15 cellular contexts compared by ENCODE assay signal in the genomic region with DNA sequence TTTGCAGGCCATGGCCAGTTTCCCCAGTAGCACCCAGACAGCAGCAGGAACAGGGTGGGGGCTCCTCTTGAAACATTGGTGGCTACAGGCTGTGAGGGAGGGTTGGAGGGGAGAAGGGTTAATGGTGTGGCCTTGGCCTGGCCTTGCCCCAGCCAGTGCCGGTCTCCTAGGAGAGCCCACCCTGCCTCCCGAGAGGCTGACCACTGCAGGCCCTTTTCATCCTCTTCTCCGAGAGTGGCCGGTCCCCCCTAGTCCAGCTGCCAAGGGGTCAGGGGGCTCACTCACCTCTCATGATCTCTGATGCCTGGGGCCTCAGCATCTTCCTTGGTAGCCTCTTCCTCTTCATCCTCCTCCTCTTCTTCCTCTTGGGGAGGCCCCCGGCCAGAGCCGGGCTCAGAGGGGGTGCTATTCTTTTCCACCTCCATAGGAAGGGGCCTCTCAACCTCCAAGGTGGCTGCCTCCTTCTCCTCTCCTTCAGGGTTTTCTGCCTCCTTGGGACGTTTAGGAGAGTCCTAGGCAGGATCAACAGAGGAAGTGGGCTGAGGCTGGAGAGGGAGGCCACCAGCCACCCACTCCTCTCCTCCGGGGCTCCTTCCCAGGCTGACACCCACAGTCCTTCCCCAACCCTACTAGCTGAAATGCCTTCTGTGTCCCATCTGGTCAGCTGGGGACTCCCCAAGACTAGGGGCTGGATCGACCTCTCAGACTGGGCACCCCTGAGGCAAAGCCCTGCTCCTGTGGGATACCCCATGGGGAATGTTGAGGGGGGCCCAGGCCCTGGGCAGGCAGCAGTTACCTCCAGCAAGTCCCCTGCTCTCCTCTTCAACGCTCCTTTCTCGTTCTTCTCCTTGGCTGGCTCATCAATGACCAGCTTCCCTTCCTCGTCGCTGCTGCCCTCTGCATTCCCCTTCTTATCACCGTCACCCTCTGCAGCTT. TPM values are rescaled to one million over a fixed set of nuclear protein-coding genes. Genes with fewer than 3 reads are reported as not detected.
A peak's percentile ranks its signal among the peaks of the same experiment; 100 is the strongest.
DNase-seq lines count a peak whose midpoint lies in the region; ATAC-seq and TF ChIP-seq lines count a peak whose summit lies in the region.
"Had no signal": no experiment of that assay in that cellular context is flagged by ENCODE, and none has a peak within 500 bp of the region (broad histone marks: within the 10 kb centered on the region; RNA-seq: fewer than 3 reads in every experiment).

No MANE protein-coding gene starts in this region.

- no peaks in the 10 kb centered on the region for H3K27me3 Mint-ChIP-seq in activated CD8-positive, alpha-beta memory T cell treated with anti-CD3 and anti-CD28 coated beads, Interleukin-2, amount 10 ng/mL, durations not matched to agents 7 days and 5 days
- no peaks in the 10 kb centered on the region for H3K27me3 Mint-ChIP-seq in activated naive CD8-positive, alpha-beta T cell treated with anti-CD3 and anti-CD28 coated beads, Interleukin-2, amount 50 U/mL, for 24 hours
- no peaks in the 10 kb centered on the region for H3K27me3 Mint-ChIP-seq in nephron progenitor cell (ENCODE audit: low read depth, poor library complexity)

- H3K36me3 Mint-ChIP-seq in activated CD8-positive, alpha-beta memory T cell treated with anti-CD3 and anti-CD28 coated beads, Interleukin-2, amount 10 ng/mL, durations not matched to agents 7 days and 5 days, result peaks cover 27% of the 10 kb centered on the region
- H3K36me3 Mint-ChIP-seq in activated naive CD8-positive, alpha-beta T cell treated with anti-CD3 and anti-CD28 coated beads, Interleukin-2, amount 50 U/mL, for 24 hours (ENCODE audit: low read depth), result peaks cover 53% of the 10 kb centered on the region
- H3K36me3 Mint-ChIP-seq in nephron progenitor cell (ENCODE audit: low read depth), result peaks cover 30% of the 10 kb centered on the region

- no peaks in the 10 kb centered on the region for H3K9me3 Mint-ChIP-seq in activated CD8-positive, alpha-beta memory T cell treated with anti-CD3 and anti-CD28 coated beads, Interleukin-2, amount 10 ng/mL, durations not matched to agents 7 days and 5 days (ENCODE audit: low read depth)
- no peaks in the 10 kb centered on the region for H3K9me3 Mint-ChIP-seq in activated naive CD8-positive, alpha-beta T cell treated with anti-CD3 and anti-CD28 coated beads, Interleukin-2, amount 50 U/mL, for 24 hours
- H3K9me3 Mint-ChIP-seq in nephron progenitor cell, result no peaks in the 10 kb centered on the region

- no peaks in the 10 kb centered on the region for H3K27me3 ChIP-seq in HL-60 (ENCODE audit: insufficient read depth, poor library complexity, severe bottlenecking)
- H3K27me3 ChIP-seq: esophagus squamous epithelium had no signal

- ATAC-seq in activated CD8-positive, alpha-beta memory T cell treated with anti-CD3 and anti-CD28 coated beads, Interleukin-2, amount 10 ng/mL, durations not matched to agents 7 days and 5 days, result no peak
- no peak for ATAC-seq in activated naive CD8-positive, alpha-beta T cell treated with anti-CD3 and anti-CD28 coated beads, Interleukin-2, amount 50 U/mL, for 24 hours
- no peak for ATAC-seq in GM19463 (IDR thresholded peaks at IDR 0.05; ENCODE audit: unreplicated experiment)
- ATAC-seq in HG03045 (IDR thresholded peaks at IDR 0.05; ENCODE audit: unreplicated experiment), result no peak
- ATAC-seq: SK-N-SH treated with all-trans-retinoic acid at 6 μM for 48 hours had no signal

- no peak overlapping the region for H3K4me3 ChIP-seq in HL-60 (replicated peaks; ENCODE audit: insufficient read depth, low read length)
- H3K4me3 ChIP-seq: esophagus squamous epithelium, thoracic aorta had no signal

- peak overlapping the region; percentile 15; the same call in 1 of the 2 replicates for H3K27ac ChIP-seq in HL-60 (replicated peaks)

- H3K27ac Mint-ChIP-seq in activated CD8-positive, alpha-beta memory T cell treated with anti-CD3 and anti-CD28 coated beads, Interleukin-2, amount 10 ng/mL, durations not matched to agents 7 days and 5 days, result peak overlapping the region; percentile 29
- peak overlapping the region; percentile 29 for H3K27ac Mint-ChIP-seq in activated naive CD8-positive, alpha-beta T cell treated with anti-CD3 and anti-CD28 coated beads, Interleukin-2, amount 50 U/mL, for 24 hours
- peak overlapping the region; percentile 99 for H3K27ac Mint-ChIP-seq in nephron progenitor cell

- CTCF ChIA-PET in activated CD8-positive, alpha-beta memory T cell treated with anti-CD3 and anti-CD28 coated beads, Interleukin-2, amount 10 ng/mL, durations not matched to agents 7 days and 5 days (lab: Charles Lee), result interaction anchor here (5.1 to 5.6 kb wide), 2 partner anchors 8 to 15 kb away, joined by 37 to 87 read pairs; a partner anchor contains a TSS

- H3K4me1 Mint-ChIP-seq in activated CD8-positive, alpha-beta memory T cell treated with anti-CD3 and anti-CD28 coated beads, Interleukin-2, amount 10 ng/mL, durations not matched to agents 7 days and 5 days, result peaks cover 85% of the 10 kb centered on the region
- H3K4me1 Mint-ChIP-seq in activated naive CD8-positive, alpha-beta T cell treated with anti-CD3 and anti-CD28 coated beads, Interleukin-2, amount 50 U/mL, for 24 hours, result peaks cover 71% of the 10 kb centered on the region
- peaks cover 75% of the 10 kb centered on the region for H3K4me1 Mint-ChIP-seq in nephron progenitor cell

- H3K4me3 Mint-ChIP-seq in activated CD8-positive, alpha-beta memory T cell treated with anti-CD3 and anti-CD28 coated beads, Interleukin-2, amount 10 ng/mL, durations not matched to agents 7 days and 5 days, result no peak overlapping the region
- H3K4me3 Mint-ChIP-seq in activated naive CD8-positive, alpha-beta T cell treated with anti-CD3 and anti-CD28 coated beads, Interleukin-2, amount 50 U/mL, for 24 hours, result no peak overlapping the region
- peak overlapping the region; percentile 28 for H3K4me3 Mint-ChIP-seq in nephron progenitor cell

- DNase-seq in activated CD8-positive, alpha-beta memory T cell treated with anti-CD3 and anti-CD28 coated beads, Interleukin-2, amount 10 ng/mL, durations not matched to agents 7 days and 5 days, result no peak
- no peak for DNase-seq in activated CD8-positive, alpha-beta memory T cell treated with anti-CD3 and anti-CD28 coated beads, Interleukin-2, amount 50 U/mL, for 48 hours
- DNase-seq in HL-60 (ENCODE audit: low read depth in 1 of 2, low spot score in 1 of 2) (no peak), nephron progenitor cell (no peak), 8988T (no peak)
- no peak for DNase-seq in activated naive CD8-positive, alpha-beta T cell treated with anti-CD3 and anti-CD28 coated beads, Interleukin-2, amount 50 U/mL, for 24 hours
- DNase-seq: ACHN; activated CD4-positive, alpha-beta T cell treated with anti-CD3 and anti-CD28 coated beads for 1 hour; activated effector memory CD4-positive, alpha-beta T cell treated with Interleukin-2 at 50 U/mL for 16 hours; esophagus squamous epithelium; MV-4-11 had no signal

- TF ChIP-seq CTCF in HL-60 (IDR thresholded peaks at IDR 0.05; ENCODE audit: insufficient read depth, low read length), result no peak
- no peak for TF ChIP-seq CTCF in nephron progenitor cell (IDR thresholded peaks at IDR 0.05)

RNA-seq across cellular contexts. Expression of a gene that starts 2.7 kb away (rescaled TPM):
- 10 to 100 TPM; 60.4 to 80.0 TPM for total RNA-seq in activated CD8-positive, alpha-beta memory T cell treated with anti-CD3 and anti-CD28 coated beads, Interleukin-2, amount 10 ng/mL, durations not matched to agents 7 days and 5 days

RNA-seq across cellular contexts. Expression of a gene that starts 7.8 kb away (rescaled TPM):
- total RNA-seq in activated CD8-positive, alpha-beta memory T cell treated with anti-CD3 and anti-CD28 coated beads, Interleukin-2, amount 10 ng/mL, durations not matched to agents 7 days and 5 days, result 100 to 1,000 TPM; 258 to 340 TPM

RNA-seq across cellular contexts. Expression of a gene that starts 15.1 kb away (rescaled TPM):
- 10 to 100 TPM; 56.0 to 70.3 TPM for total RNA-seq in activated CD8-positive, alpha-beta memory T cell treated with anti-CD3 and anti-CD28 coated beads, Interleukin-2, amount 10 ng/mL, durations not matched to agents 7 days and 5 days

RNA-seq across cellular contexts. Expression of a gene that starts 15.4 kb away (rescaled TPM):
- 10 to 100 TPM; 44.0 to 49.6 TPM for total RNA-seq in activated CD8-positive, alpha-beta memory T cell treated with anti-CD3 and anti-CD28 coated beads, Interleukin-2, amount 10 ng/mL, durations not matched to agents 7 days and 5 days

RNA-seq across cellular contexts. Expression of a gene that starts 23.7 kb away (rescaled TPM):
- 10 to 100 TPM; 68.7 to 99.8 TPM for total RNA-seq in activated CD8-positive, alpha-beta memory T cell treated with anti-CD3 and anti-CD28 coated beads, Interleukin-2, amount 10 ng/mL, durations not matched to agents 7 days and 5 days

Comparison
In these comparisons a context has a peak if more than half of its experiments do, and no peak if none do; other contexts are left out.
1. H3K27ac Mint-ChIP-seq: peak in every context shown above with its lines; median percentile 99 in nephron progenitor cell; 29 in activated CD8-positive, alpha-beta memory T cell treated with anti-CD3 and anti-CD28 coated beads, Interleukin-2, amount 10 ng/mL, durations not matched to agents 7 days and 5 days; 29 in activated naive CD8-positive, alpha-beta T cell treated with anti-CD3 and anti-CD28 coated beads, Interleukin-2, amount 50 U/mL, for 24 hours.